31 cellular contexts compared by ENCODE assay signal in genomic region chr18:29225351-29225750, GRCh38.
"Had no signal": no experiment of that assay in that cellular context is flagged by ENCODE, and none has a peak within 500 bp of the region (broad histone marks: within the 10 kb centered on the region; RNA-seq: fewer than 3 reads in every experiment).

No MANE protein-coding gene starts in this region.

- H3K4me1 Mint-ChIP-seq: activated CD4-positive, alpha-beta T cell treated with anti-CD3 and anti-CD28 coated beads, Interleukin-2, amount 10 ng/mL, durations not matched to agents 24 days and 14 days; activated naive CD8-positive, alpha-beta T cell treated with anti-CD3 and anti-CD28 coated beads for 36 hours; mesothelial cell of epicardium; naive thymus-derived CD4-positive, alpha-beta T cell; stimulated activated memory B cell treated with anti-CD40 and anti-IgM and Interleukin-4, amounts not matched to agents 10 μg/mL and 1 μg/mL and 100 μg/mL, for 72 hours; T-helper 17 cell had no signal

- H3K4me1 ChIP-seq: adrenal gland, ascending aorta, right lobe of liver, stomach, thyroid gland, upper lobe of left lung had no signal

- FAIRE-seq: endothelial cell of umbilical vein had no signal

- H3K4me3 Mint-ChIP-seq: activated CD4-positive, alpha-beta memory T cell treated with anti-CD3 and anti-CD28 coated beads for 36 hours; activated CD4-positive, alpha-beta T cell treated with anti-CD3 and anti-CD28 coated beads, Interleukin-2, amount 10 ng/mL, durations not matched to agents 24 days and 14 days; activated naive CD4-positive, alpha-beta T cell treated with anti-CD3 and anti-CD28 coated beads for 36 hours; activated naive CD8-positive, alpha-beta T cell treated with anti-CD3 and anti-CD28 coated beads for 36 hours; activated T-helper 1 cell treated with anti-CD3 and anti-CD28 coated beads, Interleukin-12 subunit alpha, Interleukin-12 subunit beta, Interleukin-2, Interleukin-4 antibody, amounts not matched to agents 30 ng/mL and 10 ng/mL and 1 ng/mL, durations not matched to agents 14 hours and 24 hours and 36 hours; mesothelial cell of epicardium; naive thymus-derived CD4-positive, alpha-beta T cell; stimulated activated memory B cell treated with anti-CD40 and anti-IgM and Interleukin-4, amounts not matched to agents 10 μg/mL and 1 μg/mL and 100 μg/mL, for 72 hours; T-helper 17 cell had no signal

- H3K27ac Mint-ChIP-seq: activated CD4-positive, alpha-beta memory T cell treated with anti-CD3 and anti-CD28 coated beads for 36 hours; activated CD4-positive, alpha-beta T cell treated with anti-CD3 and anti-CD28 coated beads, Interleukin-2, amount 10 ng/mL, durations not matched to agents 24 days and 14 days; activated naive CD4-positive, alpha-beta T cell treated with anti-CD3 and anti-CD28 coated beads for 36 hours; activated naive CD8-positive, alpha-beta T cell treated with anti-CD3 and anti-CD28 coated beads for 36 hours; activated T-helper 1 cell treated with anti-CD3 and anti-CD28 coated beads, Interleukin-12 subunit alpha, Interleukin-12 subunit beta, Interleukin-2, Interleukin-4 antibody, amounts not matched to agents 30 ng/mL and 10 ng/mL and 1 ng/mL, durations not matched to agents 14 hours and 24 hours and 36 hours; mesothelial cell of epicardium; naive thymus-derived CD4-positive, alpha-beta T cell; progenitor cell of endocrine pancreas; stimulated activated memory B cell treated with anti-CD40 and anti-IgM and Interleukin-4, amounts not matched to agents 10 μg/mL and 1 μg/mL and 100 μg/mL, for 72 hours; T-helper 17 cell had no signal

- H3K36me3 Mint-ChIP-seq: activated CD4-positive, alpha-beta memory T cell treated with anti-CD3 and anti-CD28 coated beads for 36 hours; activated naive CD8-positive, alpha-beta T cell treated with anti-CD3 and anti-CD28 coated beads for 36 hours; mesothelial cell of epicardium; naive thymus-derived CD4-positive, alpha-beta T cell; stimulated activated memory B cell treated with anti-CD40 and anti-IgM and Interleukin-4, amounts not matched to agents 10 μg/mL and 1 μg/mL and 100 μg/mL, for 72 hours had no signal

- H3K27me3 Mint-ChIP-seq: activated CD4-positive, alpha-beta memory T cell treated with anti-CD3 and anti-CD28 coated beads for 36 hours; activated CD4-positive, alpha-beta T cell treated with anti-CD3 and anti-CD28 coated beads, Interleukin-2, amount 10 ng/mL, durations not matched to agents 24 days and 14 days; activated naive CD8-positive, alpha-beta T cell treated with anti-CD3 and anti-CD28 coated beads for 36 hours; naive thymus-derived CD4-positive, alpha-beta T cell; progenitor cell of endocrine pancreas; stimulated activated memory B cell treated with anti-CD40 and anti-IgM and Interleukin-4, amounts not matched to agents 10 μg/mL and 1 μg/mL and 100 μg/mL, for 72 hours; T-helper 17 cell had no signal

- H3K27me3 ChIP-seq: adrenal gland, ascending aorta, brain microvascular endothelial cell, ovary, right lobe of liver, stomach, thyroid gland, upper lobe of left lung had no signal

- H3K9me3 ChIP-seq: ascending aorta, ovary, right lobe of liver, thyroid gland, upper lobe of left lung had no signal

- H3K9me3 Mint-ChIP-seq: activated CD4-positive, alpha-beta T cell treated with anti-CD3 and anti-CD28 coated beads, Interleukin-2, amount 10 ng/mL, durations not matched to agents 24 days and 14 days had no signal

- DNase-seq: activated CD4-positive, alpha-beta memory T cell treated with anti-CD3 and anti-CD28 coated beads for 36 hours; activated CD4-positive, alpha-beta T cell treated with anti-CD3 and anti-CD28 coated beads, Interleukin-2, amount 10 ng/mL, durations not matched to agents 24 days and 14 days; activated CD4-positive, CD25-positive, alpha-beta regulatory T cell treated with anti-CD3 and anti-CD28 coated beads, Interleukin-2, amount 50 U/mL, for 72 hours; activated CD8-positive, alpha-beta memory T cell treated with anti-CD3 and anti-CD28 coated beads, Interleukin-2, amount 50 U/mL, for 4 hours; activated effector memory CD4-positive, alpha-beta T cell treated with anti-CD3 and anti-CD28 coated beads, Interleukin-2, amount 50 U/mL, for 16 hours; activated naive CD4-positive, alpha-beta T cell treated with anti-CD3 and anti-CD28 coated beads for 36 hours; activated naive CD8-positive, alpha-beta T cell treated with anti-CD3 and anti-CD28 coated beads for 36 hours; activated T-cell treated with anti-CD3 and anti-CD28 coated beads, Interleukin-2, amount 50 U/mL, for 1 hour; adrenal gland; brain microvascular endothelial cell; caudate nucleus; foreskin melanocyte; islet precursor cell; left ventricle myocardium superior; naive thymus-derived CD4-positive, alpha-beta T cell; ovary; right lobe of liver; stimulated activated CD4-positive, alpha-beta T cell treated with anti-CD3 and anti-CD28 coated beads, Interleukin-12 subunit alpha, Interleukin-12 subunit beta, amount 100 ng/mL, for 4 hours; stimulated activated CD4-positive, alpha-beta T cell treated with anti-CD3 and anti-CD28 coated beads, Interleukin-4, amount 100 ng/mL, for 4 hours; stimulated activated CD8-positive, alpha-beta memory T cell treated with anti-CD3 and anti-CD28 coated beads, Interleukin-4, amount 100 ng/mL, for 48 hours; stomach; T-helper 17 cell; thyroid gland; upper lobe of left lung had no signal

- H3K4me3 ChIP-seq: adrenal gland, ascending aorta, ovary, right lobe of liver, skin epidermis, stomach, thyroid gland, upper lobe of left lung had no signal

- ATAC-seq: left ventricle myocardium superior; naive thymus-derived CD4-positive, alpha-beta T cell; right lobe of liver; stimulated activated memory B cell treated with anti-CD40 and anti-IgM and Interleukin-4, amounts not matched to agents 10 μg/mL and 1 μg/mL and 100 μg/mL, for 72 hours; T-helper 17 cell had no signal

- H3K36me3 ChIP-seq: adrenal gland, ascending aorta, brain microvascular endothelial cell, ovary, right lobe of liver, stomach, thyroid gland, upper lobe of left lung had no signal

- H3K27ac ChIP-seq: adrenal gland, ascending aorta, brain microvascular endothelial cell, ovary, right lobe of liver, skin epidermis, stomach, thyroid gland, upper lobe of left lung had no signal
